ENCODE assay signal across 18 cellular contexts in genomic region chr13:112961457-112962369, GRCh38.
"Had no signal": no experiment of that assay in that cellular context is flagged by ENCODE, and none has a peak within 500 bp of the region (broad histone marks: within the 10 kb centered on the region; RNA-seq: fewer than 3 reads in every experiment).

No MANE protein-coding gene starts in this region.

- H3K4me3 ChIP-seq: ascending aorta, lung, prostate gland, SK-N-MC, thoracic aorta had no signal

- ATAC-seq: naive thymus-derived CD8-positive, alpha-beta T cell; stimulated activated naive CD8-positive, alpha-beta T cell treated with anti-CD3 and anti-CD28 coated beads, Interleukin-15, amount 100 ng/mL, for 72 hours; T-helper 17 cell had no signal

- H3K4me1 ChIP-seq: ascending aorta, prostate gland had no signal

- H3K9me3 ChIP-seq: ascending aorta, prostate gland, thoracic aorta had no signal

- H3K36me3 ChIP-seq: ascending aorta, prostate gland, thoracic aorta had no signal

- H3K27ac ChIP-seq: ascending aorta, prostate gland, SK-N-MC, thoracic aorta had no signal

- DNase-seq: activated CD4-positive, alpha-beta T cell treated with anti-CD3 and anti-CD28 coated beads, Interleukin-2, amount 50 U/mL, for 4 hours; activated gamma-delta T cell treated with Interleukin-2 at 50 U/mL for 16 hours; activated T-cell treated with anti-CD3 and anti-CD28 coated beads, Interleukin-2, amount 50 U/mL, for 24 hours; kidney; nucleus accumbens; stimulated activated CD4-positive, alpha-beta T cell treated with anti-CD3 and anti-CD28 coated beads, Interleukin-4, amount 100 ng/mL, for 4 hours; stimulated activated naive CD8-positive, alpha-beta T cell treated with anti-CD3 and anti-CD28 coated beads, Interleukin-15, amount 100 ng/mL, for 72 hours; T-helper 17 cell had no signal

- FAIRE-seq: bronchial epithelial cell, colon, endothelial cell of umbilical vein, frontal cortex, kidney had no signal

- H3K27me3 ChIP-seq: ascending aorta had no signal
